Comparison of ENCODE assay signal across 7 cellular contexts in the genomic region with DNA sequence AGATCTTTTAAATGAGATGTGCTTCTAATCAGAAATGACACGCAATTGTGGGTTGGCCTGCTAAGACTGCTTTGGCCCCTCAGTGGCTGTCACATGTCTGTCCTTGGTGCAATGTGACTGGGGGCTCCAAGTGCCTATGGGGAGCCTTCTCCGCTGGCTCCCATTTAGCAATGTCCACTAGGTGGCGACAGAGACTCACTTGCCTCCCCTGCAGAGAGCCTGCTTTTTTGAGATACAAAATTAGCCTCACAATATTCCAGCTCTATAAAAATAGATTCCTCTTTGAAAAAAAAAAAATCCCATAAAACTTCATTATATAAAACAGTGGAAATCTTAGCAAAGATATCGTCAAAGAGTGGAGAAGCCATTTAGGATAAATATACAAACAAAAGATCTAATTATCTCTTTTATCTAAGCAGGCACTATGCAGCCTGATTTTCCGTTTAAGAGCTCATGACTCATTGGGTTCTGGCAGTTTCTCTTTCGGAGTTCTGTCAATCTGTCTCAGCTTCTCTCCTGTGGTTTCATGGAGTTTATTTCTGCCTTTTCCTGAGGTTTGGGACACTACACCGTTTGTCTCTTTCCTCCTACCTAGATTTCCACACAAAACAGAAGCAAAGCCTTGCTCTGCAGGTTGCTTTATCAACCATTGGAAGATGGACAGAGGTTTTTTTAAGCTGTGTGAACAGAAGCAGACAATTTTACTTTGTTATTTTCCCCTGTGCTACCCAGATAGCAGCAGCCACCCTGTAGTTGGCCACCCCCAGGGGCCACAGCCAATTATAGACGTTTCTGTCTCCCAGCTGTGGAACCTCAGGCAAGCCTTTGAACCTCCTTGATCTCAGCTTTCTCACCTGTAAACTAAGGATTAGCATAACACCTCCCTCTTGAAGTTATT.
A peak's percentile ranks its signal among the peaks of the same experiment; 100 is the strongest.
DNase-seq lines count a peak whose midpoint lies in the region; ATAC-seq, FAIRE-seq and TF ChIP-seq lines count a peak whose summit lies in the region.

No MANE protein-coding gene starts in this region.

- DNase-seq in GM12891 (ENCODE audit: insufficient read length, low spot score) (peak; percentile 68), NCI-H446 treated with DMSO at 0.1 percent for 48 hours (lab: John Stamatoyannopoulos, UW) (peak; percentile 47), memory B cell (ENCODE audit: low spot score in 2 of 2) (peak; percentile 57 to 66)
- peak; percentile 70 for DNase-seq in activated CD4-positive, alpha-beta memory T cell treated with anti-CD3 and anti-CD28 coated beads for 36 hours
- peak; percentile 7 for DNase-seq in effector CD8-positive, alpha-beta T cell (lab: John Stamatoyannopoulos, UW)
- peak; percentile 7 for DNase-seq in stimulated activated CD8-positive, alpha-beta memory T cell treated with anti-CD3 and anti-CD28 coated beads, Interleukin-12 subunit alpha, Interleukin-12 subunit beta, amount 100 ng/mL, for 24 hours (ENCODE audit: extremely low read depth)

- FAIRE-seq in GM12891 (lab: Jason Lieb, UNC) = peak; percentile 66

- H3K27ac Mint-ChIP-seq in activated CD4-positive, alpha-beta memory T cell treated with anti-CD3 and anti-CD28 coated beads for 36 hours = no peak overlapping the region
- no peak overlapping the region for H3K27ac Mint-ChIP-seq in memory B cell

- intact Hi-C loops in activated CD4-positive, alpha-beta memory T cell treated with anti-CD3 and anti-CD28 coated beads for 36 hours (cut with micrococcal nuclease) = loop anchor here (1.0 to 2.0 kb wide), 4 partner anchors 30 to 336 kb away; no protein-coding TSS in a partner anchor

- H3K36me3 Mint-ChIP-seq in activated CD4-positive, alpha-beta memory T cell treated with anti-CD3 and anti-CD28 coated beads for 36 hours = no peaks in the 10 kb centered on the region
- H3K36me3 Mint-ChIP-seq in memory B cell = no peaks in the 10 kb centered on the region

- H3K9me3 Mint-ChIP-seq in activated CD4-positive, alpha-beta memory T cell treated with anti-CD3 and anti-CD28 coated beads for 36 hours = no peaks in the 10 kb centered on the region
- H3K9me3 Mint-ChIP-seq in memory B cell = no peaks in the 10 kb centered on the region

- POLR2A ChIA-PET in activated CD4-positive, alpha-beta memory T cell treated with anti-CD3 and anti-CD28 coated beads for 36 hours (lab: Charles Lee) = interaction anchor here (1.4 kb wide), 1 partner anchor 30 kb away, joined by 4 read pairs; no protein-coding TSS in a partner anchor

- CTCF ChIA-PET in activated CD4-positive, alpha-beta memory T cell treated with anti-CD3 and anti-CD28 coated beads for 36 hours (lab: Charles Lee) = interaction anchor here (0.6 to 5.3 kb wide), 41 partner anchors 8 to 613 kb away, joined by 3 to 89 read pairs (median 4); no protein-coding TSS in a partner anchor

- H3K4me1 Mint-ChIP-seq in activated CD4-positive, alpha-beta memory T cell treated with anti-CD3 and anti-CD28 coated beads for 36 hours (ENCODE audit: low read depth) = no peaks in the 10 kb centered on the region
- H3K4me1 Mint-ChIP-seq in memory B cell = peaks cover 3% of the 10 kb centered on the region

- H3K27me3 Mint-ChIP-seq in activated CD4-positive, alpha-beta memory T cell treated with anti-CD3 and anti-CD28 coated beads for 36 hours = peaks cover 9% of the 10 kb centered on the region
- H3K27me3 Mint-ChIP-seq in memory B cell = peaks cover 5% of the 10 kb centered on the region

- TF ChIP-seq POLR2A in GM12891 (IDR thresholded peaks at IDR 0.05; ENCODE audit: low read depth, low read length) = no peak

- ATAC-seq in HG03135 (IDR thresholded peaks at IDR 0.05; ENCODE audit: unreplicated experiment) (peak; percentile 82), memory B cell (ENCODE audit: low read depth) (peak; percentile 88)

- no peak overlapping the region for H3K4me3 Mint-ChIP-seq in activated CD4-positive, alpha-beta memory T cell treated with anti-CD3 and anti-CD28 coated beads for 36 hours
- H3K4me3 Mint-ChIP-seq in memory B cell = no peak overlapping the region

TF ChIP-seq in GM12891, 5 proteins besides CTCF, POLR2A, EP300 and RAD21:
- no peak for TF ChIP-seq POLR2AphosphoS5 (IDR thresholded peaks at IDR 0.05; ENCODE audit: low read depth, low read length)
- TF ChIP-seq PAX5 (IDR thresholded peaks at IDR 0.05; ENCODE audit: insufficient read depth, low read length, severe bottlenecking) = no peak
- no peak for TF ChIP-seq SPI1 (IDR thresholded peaks at IDR 0.05; ENCODE audit: low read depth, low read length)
- TF ChIP-seq POU2F2 (IDR thresholded peaks at IDR 0.05; ENCODE audit: low read depth, low read length) = no peak
- no peak for TF ChIP-seq TAF1 (IDR thresholded peaks at IDR 0.05; ENCODE audit: low read depth, low read length)

Comparison
In these comparisons a context has a peak if more than half of its experiments do, and no peak if none do; other contexts are left out.
1. Peak in every context shown above with its lines: DNase-seq and ATAC-seq.
2. DNase-seq: peak in every context shown above with its lines; median percentile 70 in activated CD4-positive, alpha-beta memory T cell treated with anti-CD3 and anti-CD28 coated beads for 36 hours; 68 in GM12891; 62 in memory B cell; 47 in NCI-H446 treated with DMSO at 0.1 percent for 48 hours; 7 in effector CD8-positive, alpha-beta T cell; 7 in stimulated activated CD8-positive, alpha-beta memory T cell treated with anti-CD3 and anti-CD28 coated beads, Interleukin-12 subunit alpha, Interleukin-12 subunit beta, amount 100 ng/mL, for 24 hours.